9 cellular contexts compared by ENCODE assay signal in the genomic region with DNA sequence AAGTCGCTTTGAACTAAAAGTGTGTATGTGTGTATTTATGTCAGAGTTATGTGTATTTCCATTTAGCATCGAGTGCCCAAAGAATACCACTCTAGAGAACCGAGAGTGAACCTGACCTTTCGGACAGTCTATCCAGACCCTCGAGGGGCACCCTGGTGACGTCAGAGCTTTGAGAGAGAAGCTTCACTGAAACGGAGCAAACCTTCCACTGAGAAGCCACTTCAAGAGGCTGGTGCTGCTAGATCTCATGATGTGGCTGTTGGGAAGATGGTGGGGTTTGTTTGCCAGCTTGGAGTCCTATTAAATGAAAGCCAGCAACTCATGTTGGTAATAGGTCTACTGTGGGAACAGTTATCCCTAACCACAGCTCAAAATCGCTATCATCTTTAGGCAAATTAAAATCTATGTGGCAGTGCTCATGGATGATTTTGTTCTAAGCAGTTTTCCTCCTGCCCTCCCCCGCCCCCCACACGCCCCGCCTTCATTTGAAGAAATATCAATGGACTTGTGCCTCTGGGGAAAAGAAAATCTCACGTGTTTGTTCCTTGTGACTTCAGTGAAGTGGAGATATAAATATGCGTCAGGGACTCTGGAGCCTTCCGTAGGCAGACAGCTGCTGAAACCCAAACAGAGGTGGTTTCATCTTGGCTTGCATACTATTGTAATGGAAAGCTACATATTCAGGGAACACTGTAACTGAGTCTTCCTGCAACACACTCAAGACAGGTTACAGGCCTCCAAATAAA. TPM values are rescaled to one million over a fixed set of nuclear protein-coding genes. Genes with fewer than 3 reads are reported as not detected.
DNase-seq lines count a peak whose midpoint lies in the region; ATAC-seq, FAIRE-seq and TF ChIP-seq lines count a peak whose summit lies in the region.
"Had no signal": no experiment of that assay in that cellular context is flagged by ENCODE, and none has a peak within 500 bp of the region (broad histone marks: within the 10 kb centered on the region; RNA-seq: fewer than 3 reads in every experiment).

No MANE protein-coding gene starts in this region.

- H3K27me3 Mint-ChIP-seq in astrocyte (ENCODE audit: low read depth, unreplicated experiment) = no peaks in the 10 kb centered on the region
- H3K27me3 Mint-ChIP-seq in activated CD8-positive, alpha-beta T cell treated with anti-CD3 and anti-CD28 coated beads, Interleukin-2, amount 10 ng/mL, durations not matched to agents 7 days and 5 days (ENCODE audit: low read depth) = no peaks in the 10 kb centered on the region
- H3K27me3 Mint-ChIP-seq in activated T-helper 17 cell treated with anti-CD3 and anti-CD28 coated beads, Interleukin-2, amount 50 U/mL, for 72 hours = no peaks in the 10 kb centered on the region

- H3K27ac ChIP-seq in astrocyte (ENCODE audit: low read depth, low read length) = peak overlapping the region; percentile 91
- H3K27ac ChIP-seq in right atrium auricular region = peak overlapping the region; percentile 65 to 78
- peak overlapping the region; percentile 61 for H3K27ac ChIP-seq in skeletal muscle tissue (ENCODE audit: low read depth, low read length)

- H3K4me1 ChIP-seq in astrocyte (ENCODE audit: insufficient read depth, low read length) (peaks cover 34% of the 10 kb centered on the region), right atrium auricular region (peaks cover 0 to 48% of the 10 kb centered on the region in 2 donors), skeletal muscle tissue (ENCODE audit: control insufficient read depth in 3 of 3, insufficient read depth in 3 of 3, low read length in 3 of 3) (peaks cover 17 to 40% (median 38%) of the 10 kb centered on the region in 3 donors)

- H3K27me3 ChIP-seq in H7 (ENCODE audit: control insufficient read depth, insufficient read depth, low read length) (no peaks in the 10 kb centered on the region), astrocyte (ENCODE audit: insufficient read depth, low read length) (no peaks in the 10 kb centered on the region), right atrium auricular region (no peaks in the 10 kb centered on the region), skeletal muscle tissue (ENCODE audit: control insufficient read depth in 3 of 3, insufficient read depth in 3 of 3, low read length in 3 of 3) (no peaks in the 10 kb centered on the region)

- no peak overlapping the region for H2AFZ ChIP-seq in astrocyte (ENCODE audit: low read depth, low read length)

- no peak for TF ChIP-seq CTCF in astrocyte (IDR thresholded peaks at IDR 0.05; ENCODE audit: insufficient read depth, low read depth, low read length)
- no peak for TF ChIP-seq CTCF in right atrium auricular region (IDR thresholded peaks at IDR 0.05)

- H3K36me3 Mint-ChIP-seq in astrocyte (ENCODE audit: low read depth, unreplicated experiment) = peaks cover 3% of the 10 kb centered on the region
- H3K36me3 Mint-ChIP-seq in activated CD8-positive, alpha-beta T cell treated with anti-CD3 and anti-CD28 coated beads, Interleukin-2, amount 10 ng/mL, durations not matched to agents 7 days and 5 days (ENCODE audit: low read depth) = peaks cover 22% of the 10 kb centered on the region
- H3K36me3 Mint-ChIP-seq in activated T-helper 17 cell treated with anti-CD3 and anti-CD28 coated beads, Interleukin-2, amount 50 U/mL, for 72 hours (ENCODE audit: low read depth) = peaks cover 76% of the 10 kb centered on the region

- peak overlapping the region; percentile 67 for H3K9ac ChIP-seq in astrocyte (ENCODE audit: low read length)
- peak overlapping the region in 1 of 3 donors; percentile 9 for H3K9ac ChIP-seq in skeletal muscle tissue (ENCODE audit: low read depth in 1 of 3, low read length in 3 of 3)

- H3K4me3 Mint-ChIP-seq in astrocyte (ENCODE audit: unreplicated experiment) = no peak overlapping the region
- H3K4me3 Mint-ChIP-seq in activated CD8-positive, alpha-beta T cell treated with anti-CD3 and anti-CD28 coated beads, Interleukin-2, amount 10 ng/mL, durations not matched to agents 7 days and 5 days = no peak overlapping the region
- no peak overlapping the region for H3K4me3 Mint-ChIP-seq in activated T-helper 17 cell treated with anti-CD3 and anti-CD28 coated beads, Interleukin-2, amount 50 U/mL, for 72 hours

- peaks cover 24% of the 10 kb centered on the region for H3K4me1 Mint-ChIP-seq in astrocyte (ENCODE audit: low read depth, unreplicated experiment)
- H3K4me1 Mint-ChIP-seq in activated CD8-positive, alpha-beta T cell treated with anti-CD3 and anti-CD28 coated beads, Interleukin-2, amount 10 ng/mL, durations not matched to agents 7 days and 5 days (ENCODE audit: low read depth) = peaks cover 5% of the 10 kb centered on the region
- H3K4me1 Mint-ChIP-seq in activated T-helper 17 cell treated with anti-CD3 and anti-CD28 coated beads, Interleukin-2, amount 50 U/mL, for 72 hours = peaks cover 14% of the 10 kb centered on the region

- H3K4me3 ChIP-seq in H7 (ENCODE audit: insufficient read depth, low read depth, low read length) (no peak overlapping the region), astrocyte (ENCODE audit: insufficient read depth, low read depth, low read length) (no peak overlapping the region), right atrium auricular region (no peak overlapping the region), skeletal muscle tissue (ENCODE audit: low read length in 3 of 3) (no peak overlapping the region)

- POLR2A ChIA-PET in activated CD8-positive, alpha-beta T cell treated with anti-CD3 and anti-CD28 coated beads, Interleukin-2, amount 10 ng/mL, durations not matched to agents 7 days and 5 days (lab: Charles Lee) = no interaction called here

- DNase-seq in H7 (peak; percentile 31), astrocyte (ENCODE audit: low read depth) (no peak), right atrium auricular region (ENCODE audit: low spot score) (no peak), DMS79 treated with DMSO at 0.1 percent for 48 hours (lab: John Stamatoyannopoulos, UW) (no peak)
- DNase-seq in stimulated activated CD8-positive, alpha-beta memory T cell treated with anti-CD3 and anti-CD28 coated beads, Interleukin-4, amount 100 ng/mL, for 48 hours = no peak
- no peak for DNase-seq in activated CD8-positive, alpha-beta T cell treated with anti-CD3 and anti-CD28 coated beads, Interleukin-2, amount 10 ng/mL, durations not matched to agents 7 days and 5 days

- H3K9me3 ChIP-seq in astrocyte (ENCODE audit: insufficient read depth, low read depth, low read length) (no peaks in the 10 kb centered on the region), right atrium auricular region (no peaks in the 10 kb centered on the region), skeletal muscle tissue (ENCODE audit: control insufficient read depth in 3 of 3, low read length in 3 of 3) (no peaks in the 10 kb centered on the region)

- H3K27ac Mint-ChIP-seq in astrocyte (ENCODE audit: unreplicated experiment) = peak overlapping the region; percentile 86
- H3K27ac Mint-ChIP-seq in activated CD8-positive, alpha-beta T cell treated with anti-CD3 and anti-CD28 coated beads, Interleukin-2, amount 10 ng/mL, durations not matched to agents 7 days and 5 days = no peak overlapping the region
- no peak overlapping the region for H3K27ac Mint-ChIP-seq in activated T-helper 17 cell treated with anti-CD3 and anti-CD28 coated beads, Interleukin-2, amount 50 U/mL, for 72 hours

- CTCF ChIA-PET in activated CD8-positive, alpha-beta T cell treated with anti-CD3 and anti-CD28 coated beads, Interleukin-2, amount 10 ng/mL, durations not matched to agents 7 days and 5 days (lab: Charles Lee) = interaction anchor here (2.3 kb wide), 1 partner anchor 30 kb away, joined by 11 read pairs; no protein-coding TSS in a partner anchor

- H3K9me3 Mint-ChIP-seq in astrocyte (ENCODE audit: unreplicated experiment) = no peaks in the 10 kb centered on the region
- H3K9me3 Mint-ChIP-seq in activated CD8-positive, alpha-beta T cell treated with anti-CD3 and anti-CD28 coated beads, Interleukin-2, amount 10 ng/mL, durations not matched to agents 7 days and 5 days (ENCODE audit: insufficient read depth) = no peaks in the 10 kb centered on the region
- H3K9me3 Mint-ChIP-seq in activated T-helper 17 cell treated with anti-CD3 and anti-CD28 coated beads, Interleukin-2, amount 50 U/mL, for 72 hours = no peaks in the 10 kb centered on the region

- peaks cover 3% of the 10 kb centered on the region for H4K20me1 ChIP-seq in astrocyte (ENCODE audit: insufficient read depth, low read length)

- no peaks in the 10 kb centered on the region; the same call in 1 of the 2 replicates for H3K36me3 ChIP-seq in H7 (replicated peaks; ENCODE audit: control insufficient read depth, insufficient read depth, low read length)
- peaks cover 17% of the 10 kb centered on the region for H3K36me3 ChIP-seq in astrocyte (ENCODE audit: insufficient read depth, low read length)
- peaks cover 27% of the 10 kb centered on the region for H3K36me3 ChIP-seq in right atrium auricular region
- peaks cover 4 to 23% (median 9%) of the 10 kb centered on the region in 3 donors for H3K36me3 ChIP-seq in skeletal muscle tissue (ENCODE audit: control insufficient read depth in 3 of 3, insufficient read depth in 3 of 3, low read length in 3 of 3)

- H3K4me2 ChIP-seq in astrocyte (ENCODE audit: low read length) = peak overlapping the region; percentile 48

- FAIRE-seq in astrocyte (lab: Jason Lieb, UNC) = no peak
- FAIRE-seq: islet of Langerhans had no signal

- no peaks in the 10 kb centered on the region for H3K79me2 ChIP-seq in astrocyte (ENCODE audit: insufficient read depth, low read length)

- ATAC-seq in activated CD8-positive, alpha-beta T cell treated with anti-CD3 and anti-CD28 coated beads, Interleukin-2, amount 10 ng/mL, durations not matched to agents 7 days and 5 days = no peak
- ATAC-seq in activated T-helper 17 cell treated with anti-CD3 and anti-CD28 coated beads, Interleukin-2, amount 50 U/mL, for 72 hours (replicated peaks) = no peak

RNA-seq across cellular contexts. Expression of a gene that starts 22.4 kb away (rescaled TPM):
- 2.9 and 4.1 TPM in 2 replicates for total RNA-seq in H7 (2014; rRNA removed; shearing (Covaris generic))
- 1.8 and 3.1 TPM in 2 replicates for total RNA-seq in astrocyte
- 100 to 1,000 TPM in 1 of 2 donors, 10 to 100 TPM in 1; 60.2 to 156 TPM for total RNA-seq in right atrium auricular region
- 17.2 TPM for total RNA-seq in skeletal muscle tissue
- 1 to 10 TPM in 1 of 2 experiments, under 1 TPM in 1; 0.55 to 1.1 TPM for total RNA-seq in activated CD8-positive, alpha-beta T cell treated with anti-CD3 and anti-CD28 coated beads, Interleukin-2, amount 10 ng/mL, durations not matched to agents 7 days and 5 days
- under 1 TPM in 1 of 2 donors, not detected in 1; 0.26 TPM for total RNA-seq in activated T-helper 17 cell treated with anti-CD3 and anti-CD28 coated beads, Interleukin-2, amount 50 U/mL, for 72 hours

RNA-seq across cellular contexts. Expression of a gene that starts 39.4 kb away (rescaled TPM):
- 15.7 and 16.3 TPM in 2 replicates for total RNA-seq in H7 (2014; rRNA removed; shearing (Covaris generic))
- total RNA-seq in astrocyte = 24.8 and 30.5 TPM in 2 replicates
- 10 to 100 TPM; 10.5 to 19.8 TPM for total RNA-seq in right atrium auricular region
- 25.6 TPM for total RNA-seq in skeletal muscle tissue
- total RNA-seq in activated CD8-positive, alpha-beta T cell treated with anti-CD3 and anti-CD28 coated beads, Interleukin-2, amount 10 ng/mL, durations not matched to agents 7 days and 5 days = 10 to 100 TPM; 43.7 to 49.1 TPM
- 10 to 100 TPM; 26.5 to 42.4 TPM for total RNA-seq in activated T-helper 17 cell treated with anti-CD3 and anti-CD28 coated beads, Interleukin-2, amount 50 U/mL, for 72 hours
